Comparison of ENCODE assay signal across 1 cellular context in the genomic region with DNA sequence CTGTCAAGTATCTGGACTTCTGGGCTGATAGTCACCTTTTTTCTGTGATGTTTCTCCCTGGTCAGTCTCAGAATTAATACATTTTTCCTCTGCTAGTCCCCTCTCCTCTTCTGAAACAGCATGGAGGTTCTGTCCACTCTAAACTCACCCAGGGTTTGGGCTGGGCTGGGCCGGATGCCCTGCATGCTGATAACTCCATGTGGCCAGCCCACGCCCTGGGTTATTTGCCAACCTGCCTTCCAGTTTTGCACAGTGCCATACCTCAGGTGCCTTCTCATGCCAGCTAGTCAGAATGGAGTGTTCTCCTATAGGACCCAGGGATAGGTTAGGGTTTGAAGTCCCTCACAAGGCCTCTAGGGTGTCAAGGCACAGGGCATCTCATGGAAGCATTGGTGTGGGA.
TF ChIP-seq lines count a peak whose summit lies in the region.

No MANE protein-coding gene starts in this region.

TF ChIP-seq in WTC11, 78 proteins besides CTCF, POLR2A, EP300 and RAD21 (continued from another document):
- TF ChIP-seq HMGXB4 (CRISPR knock-in tag; IDR thresholded peaks at IDR 0.05) = no peak
- no peak for TF ChIP-seq HMGA2 (CRISPR knock-in tag; IDR thresholded peaks at IDR 0.05)
- no peak for TF ChIP-seq NR1H2 (CRISPR knock-in tag; IDR thresholded peaks at IDR 0.05)
- TF ChIP-seq ZBTB21 (CRISPR knock-in tag; IDR thresholded peaks at IDR 0.05; ENCODE audit: borderline replicate concordance) = no peak
- no peak for TF ChIP-seq FOXP1 (CRISPR knock-in tag; IDR thresholded peaks at IDR 0.05; ENCODE audit: borderline replicate concordance)
- TF ChIP-seq PREB (CRISPR knock-in tag; IDR thresholded peaks at IDR 0.05; ENCODE audit: borderline replicate concordance) = no peak
- no peak for TF ChIP-seq ZNF219 (CRISPR knock-in tag; IDR thresholded peaks at IDR 0.05; ENCODE audit: borderline replicate concordance)
- no peak for TF ChIP-seq GTF2I (CRISPR knock-in tag; conservative IDR thresholded peaks at IDR 0.05)
- TF ChIP-seq CDX4 (CRISPR knock-in tag; IDR thresholded peaks at IDR 0.05; ENCODE audit: borderline replicate concordance) = no peak
- no peak for TF ChIP-seq TEAD1 (CRISPR knock-in tag; IDR thresholded peaks at IDR 0.05)
- TF ChIP-seq, protein P1, sequence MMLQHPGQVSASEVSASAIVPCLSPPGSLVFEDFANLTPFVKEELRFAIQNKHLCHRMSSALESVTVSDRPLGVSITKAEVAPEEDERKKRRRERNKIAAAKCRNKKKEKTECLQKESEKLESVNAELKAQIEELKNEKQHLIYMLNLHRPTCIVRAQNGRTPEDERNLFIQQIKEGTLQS (CRISPR knock-in tag; conservative IDR thresholded peaks at IDR 0.05) = no peak
- no peak for TF ChIP-seq GABPB1 (CRISPR knock-in tag; IDR thresholded peaks at IDR 0.05)
- no peak for TF ChIP-seq KAT7 (CRISPR knock-in tag; IDR thresholded peaks at IDR 0.05; ENCODE audit: borderline replicate concordance)
- no peak for TF ChIP-seq ZNF532 (CRISPR knock-in tag; IDR thresholded peaks at IDR 0.05; ENCODE audit: borderline replicate concordance)
- no peak for TF ChIP-seq ATF1 (CRISPR knock-in tag; IDR thresholded peaks at IDR 0.05)
